Comparison of ENCODE assay signal across 28 cellular contexts in the genomic region with DNA sequence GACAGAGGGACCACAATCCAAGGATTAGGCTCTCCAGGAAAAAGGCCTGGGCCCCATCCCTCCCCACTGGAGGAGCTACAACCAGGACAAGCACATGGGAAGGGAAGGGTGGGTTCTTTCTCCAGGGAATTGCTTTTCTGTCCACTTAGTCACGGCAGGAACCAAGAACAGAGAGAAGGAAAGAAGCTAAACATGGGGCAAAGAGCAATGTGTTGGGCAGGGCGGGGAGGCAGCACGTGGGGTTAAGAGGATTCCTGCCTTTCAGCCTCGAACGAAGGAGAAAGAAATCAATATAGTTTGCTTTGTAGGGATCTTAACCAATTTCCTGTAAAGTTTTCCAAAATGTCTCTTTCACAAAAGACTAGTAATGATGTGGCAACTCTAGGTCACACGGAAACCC.
"Had no signal": no experiment of that assay in that cellular context is flagged by ENCODE, and none has a peak within 500 bp of the region (broad histone marks: within the 10 kb centered on the region; RNA-seq: fewer than 3 reads in every experiment).

No MANE protein-coding gene starts in this region.

- H3K27ac ChIP-seq: left lung, lower lobe of right lung, neutrophil, parathyroid adenoma, prostate gland, skin epidermis, spleen, suprapubic skin, tibial nerve, upper lobe of left lung, vagina had no signal

- FAIRE-seq: keratinocyte had no signal

- H3K36me3 ChIP-seq: prostate gland had no signal

- H3K27ac Mint-ChIP-seq: natural killer cell; nephron progenitor cell; stimulated activated effector memory CD8-positive, alpha-beta T cell treated with anti-CD3 and anti-CD28 coated beads, Interleukin-12 subunit alpha, Interleukin-12 subunit beta, amount 100 ng/mL, for 72 hours; stimulated activated naive CD8-positive, alpha-beta T cell treated with anti-CD3 and anti-CD28 coated beads, Interleukin-15, Interleukin-2, amounts not matched to agents 100 ng/mL and 50 ng/mL, for 24 hours had no signal

- ATAC-seq: left cardiac atrium; left lung; lower lobe of right lung; natural killer cell; right cardiac atrium; sciatic nerve; stimulated activated effector memory CD8-positive, alpha-beta T cell treated with anti-CD3 and anti-CD28 coated beads, Interleukin-12 subunit alpha, Interleukin-12 subunit beta, amount 100 ng/mL, for 72 hours had no signal

- H3K4me1 ChIP-seq: prostate gland, spleen had no signal

- H3K4me3 Mint-ChIP-seq: naive B cell; natural killer cell; nephron progenitor cell; stimulated activated effector memory CD8-positive, alpha-beta T cell treated with anti-CD3 and anti-CD28 coated beads, Interleukin-12 subunit alpha, Interleukin-12 subunit beta, amount 100 ng/mL, for 72 hours; stimulated activated naive CD8-positive, alpha-beta T cell treated with anti-CD3 and anti-CD28 coated beads, Interleukin-15, Interleukin-2, amounts not matched to agents 100 ng/mL and 50 ng/mL, for 24 hours had no signal

- H3K9me3 Mint-ChIP-seq: natural killer cell; stimulated activated effector memory CD8-positive, alpha-beta T cell treated with anti-CD3 and anti-CD28 coated beads, Interleukin-12 subunit alpha, Interleukin-12 subunit beta, amount 100 ng/mL, for 72 hours; stimulated activated naive CD8-positive, alpha-beta T cell treated with anti-CD3 and anti-CD28 coated beads, Interleukin-15, Interleukin-2, amounts not matched to agents 100 ng/mL and 50 ng/mL, for 24 hours had no signal

- H3K9me3 ChIP-seq: left lung, lower lobe of right lung, neutrophil, prostate gland, suprapubic skin, tibial nerve, upper lobe of left lung, vagina had no signal

- H3K27me3 ChIP-seq: left lung, neutrophil, spleen, suprapubic skin, tibial nerve, upper lobe of left lung, vagina had no signal

- DNase-seq: hippocampal formation; kidney glomerular epithelial cell; left cardiac atrium; left lung; lower lobe of right lung; mammary epithelial cell; mesenchymal stem cell; naive B cell; natural killer cell; nephron progenitor cell; occipital lobe; retina; right cardiac atrium; spleen; stimulated activated CD4-positive, alpha-beta T cell treated with anti-CD3 and anti-CD28 coated beads, Interleukin-4, amount 100 ng/mL, for 24 hours; stimulated activated naive CD4-positive, alpha-beta T cell had no signal

- H3K9ac ChIP-seq: parathyroid adenoma had no signal

- H3K4me3 ChIP-seq: left lung, lower lobe of right lung, prostate gland, skin epidermis, spleen, suprapubic skin, tibial nerve, upper lobe of left lung, vagina had no signal

- H2AFZ ChIP-seq: parathyroid adenoma had no signal

- H3K79me2 ChIP-seq: parathyroid adenoma had no signal

- H3K27me3 Mint-ChIP-seq: naive B cell; stimulated activated naive CD8-positive, alpha-beta T cell treated with anti-CD3 and anti-CD28 coated beads, Interleukin-15, Interleukin-2, amounts not matched to agents 100 ng/mL and 50 ng/mL, for 24 hours had no signal
